ENCODE assay signal across 8 cellular contexts in genomic region chr9:113150670-113151591, GRCh38. TPM values are rescaled to one million over a fixed set of nuclear protein-coding genes. Genes with fewer than 3 reads are reported as not detected.
DNase-seq lines count a peak whose midpoint lies in the region; ATAC-seq and TF ChIP-seq lines count a peak whose summit lies in the region.

A gene with protein sequence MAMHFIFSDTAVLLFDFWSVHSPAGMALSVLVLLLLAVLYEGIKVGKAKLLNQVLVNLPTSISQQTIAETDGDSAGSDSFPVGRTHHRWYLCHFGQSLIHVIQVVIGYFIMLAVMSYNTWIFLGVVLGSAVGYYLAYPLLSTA (plus strand): TSS chr9:113151007. CDS start chr9:113151075, 68 bp downstream.

- no peak for TF ChIP-seq RAD21 in IMR-90 (IDR thresholded peaks at IDR 0.05; ENCODE audit: low read length)

- H2BK5ac ChIP-seq in IMR-90 (ENCODE audit: low read depth, low read length, poor library complexity, severe bottlenecking) = no peak within 1 kb of the TSS

- peaks cover 0 to 17% of the 10 kb centered on the region in 2 experiments; a peak in 2 of 4 replicates for H3K79me1 ChIP-seq in IMR-90 (ENCODE audit: low read depth in 1 of 2, low read length in 2 of 2)

- peak within 1 kb of the TSS in 3 of 6 donors; percentile 15 to 88 (median 70) for H3K27ac Mint-ChIP-seq in naive B cell
- H3K27ac Mint-ChIP-seq in stimulated activated effector memory CD8-positive, alpha-beta T cell treated with anti-CD3 and anti-CD28 coated beads, Interleukin-12 subunit alpha, Interleukin-12 subunit beta, amount 100 ng/mL, for 72 hours = peak within 1 kb of the TSS; percentile 84

- peak; percentile 59; the same call in 1 of the 2 replicates for TF ChIP-seq POLR2A in IMR-90 (IDR thresholded peaks at IDR 0.05; ENCODE audit: low read depth, low read length)

- peak within 1 kb of the TSS; percentile 96 for H2AFZ ChIP-seq in IMR-90 (replicated peaks; ENCODE audit: low read length, poor library complexity)
- peak within 1 kb of the TSS; percentile 99 for H2AFZ ChIP-seq in PC-9

- H3F3A ChIP-seq in PC-9 (ENCODE audit: insufficient read depth, low read depth) = peaks cover 9% of the 10 kb centered on the region

- BruUV-seq in IMR-90 (replicated peaks; lab: Mats Ljungman, UMichigan) (no TSS peak), PC-9 (replicated peaks; lab: Mats Ljungman, UMichigan) (no TSS peak)

- H3K4me2 ChIP-seq in IMR-90 (ENCODE audit: low read depth, low read length) (peak within 1 kb of the TSS; percentile 97), PC-9 (peak within 1 kb of the TSS; percentile 88)

- peak within 1 kb of the TSS; percentile 65 to 66; a peak in 2 of 4 replicates for H4K8ac ChIP-seq in IMR-90 (ENCODE audit: low read depth in 2 of 2, low read length in 2 of 2)

- WGBS in IMR-90 (ENCODE audit: extremely low coverage in 2 of 2, insufficient read length in 1 of 2), 2 experiments = 0% methylated on average over 43 of the region's 87 CpGs; no CpG with 5 or more reads in 1 of the 2 experiments

- H4K91ac ChIP-seq in IMR-90 (ENCODE audit: insufficient read depth, low read depth, low read length) = no peak within 1 kb of the TSS

- H3K27me3 Mint-ChIP-seq in naive B cell = peaks cover 2 to 13% (median 6%) of the 10 kb centered on the region in 3 donors

- POLR2A ChIA-PET in IMR-90 (lab: Charles Lee; ENCODE audit: unreplicated experiment) = interaction anchor here (0.6 kb wide), 2 partner anchors 70 to 488 kb away, joined by 5 to 8 read pairs; partner anchors contain the start of genes FKBP15 and SLC31A1
- POLR2A ChIA-PET in PC-9 (lab: Charles Lee; ENCODE audit: unreplicated experiment) = interaction anchor here (0.5 to 1.0 kb wide), 10 partner anchors 27 to 830 kb away, joined by 3 to 11 read pairs (median 5); partner anchors contain the start of genes CDC26, FKBP15, PRPF4 and SLC31A1

- peak within 1 kb of the TSS; percentile 51 for H2AK9ac ChIP-seq in IMR-90 (replicated peaks; ENCODE audit: low read depth, low read length, poor library complexity)

- peak within 1 kb of the TSS; percentile 65; the same call in 1 of the 2 replicates for H3K56ac ChIP-seq in IMR-90 (ENCODE audit: extremely low read depth, insufficient read depth, low read length)

- no peaks in the 10 kb centered on the region for H3K9me3 Mint-ChIP-seq in naive B cell
- H3K9me3 Mint-ChIP-seq in stimulated activated effector memory CD8-positive, alpha-beta T cell treated with anti-CD3 and anti-CD28 coated beads, Interleukin-12 subunit alpha, Interleukin-12 subunit beta, amount 100 ng/mL, for 72 hours = no peaks in the 10 kb centered on the region

- peak; percentile 44 for DNase-seq in DMS114 treated with DMSO at 0.1 percent for 48 hours (lab: John Stamatoyannopoulos, UW; ENCODE audit: unreplicated experiment)
- peak; percentile 72 for DNase-seq in IMR-90
- peak; percentile 72 to 93 for DNase-seq in PC-9
- DNase-seq in activated T-helper 1 cell treated with Interleukin-2 at 50 U/mL for 16 hours (ENCODE audit: low read depth) = peak; percentile 73
- DNase-seq in fibroblast of gingiva (ENCODE audit: low read depth) = peak; percentile 77
- DNase-seq in naive B cell = peak; percentile 78
- DNase-seq in stimulated activated effector memory CD8-positive, alpha-beta T cell treated with anti-CD3 and anti-CD28 coated beads, Interleukin-12 subunit alpha, Interleukin-12 subunit beta, amount 100 ng/mL, for 72 hours (ENCODE audit: low spot score in 2 of 2) = peak; percentile 84 to 91

- no peak within 1 kb of the TSS for H2BK20ac ChIP-seq in IMR-90 (ENCODE audit: low read depth, low read length)

- H3K27ac ChIP-seq in IMR-90 (ENCODE audit: insufficient read depth, low read length) (peak within 1 kb of the TSS; percentile 35; the same call in 1 of the 2 replicates), PC-9 (no peak within 1 kb of the TSS)

- no peak within 1 kb of the TSS; the same call in 1 of the 2 replicates for H4K5ac ChIP-seq in IMR-90 (ENCODE audit: low read depth, low read length)

- CTCF ChIA-PET in IMR-90 (lab: Yijun Ruan, JAX) (interaction anchor here (0.6 to 1.0 kb wide), 3 partner anchors 25 to 234 kb away, joined by 3 to 6 read pairs (median 3); no protein-coding TSS in a partner anchor), PC-9 (lab: Charles Lee) (interaction anchor here (0.6 to 0.8 kb wide), 3 partner anchors 13 to 146 kb away, joined by 3 to 4 read pairs (median 3); no protein-coding TSS in a partner anchor)

- H3K36me3 ChIP-seq in IMR-90 (ENCODE audit: control insufficient read depth, insufficient read depth, low read length) = no peaks in the 10 kb centered on the region
- no peaks in the 10 kb centered on the region for H3K36me3 ChIP-seq in PC-9 (ENCODE audit: low read depth)

- H3K9me3 ChIP-seq in IMR-90 (ENCODE audit: control insufficient read depth, insufficient read depth, low read length) (no peaks in the 10 kb centered on the region), PC-9 (ENCODE audit: insufficient read depth, low read depth) (no peaks in the 10 kb centered on the region)

- H3K14ac ChIP-seq in IMR-90 (replicated peaks; ENCODE audit: low read depth, low read length) = no peak within 1 kb of the TSS; the same call in 1 of the 2 replicates

- H3K4me3 ChIP-seq in IMR-90 (ENCODE audit: insufficient read depth, low read depth, low read length) (peak within 1 kb of the TSS; percentile 91), PC-9 (peak within 1 kb of the TSS; percentile 77)

- H2AK5ac ChIP-seq in IMR-90 (ENCODE audit: low read depth, low read length) = no peak within 1 kb of the TSS

- H3K4me1 Mint-ChIP-seq in naive B cell = peaks cover 4 to 24% (median 18%) of the 10 kb centered on the region in 3 donors
- H3K4me1 Mint-ChIP-seq in stimulated activated effector memory CD8-positive, alpha-beta T cell treated with anti-CD3 and anti-CD28 coated beads, Interleukin-12 subunit alpha, Interleukin-12 subunit beta, amount 100 ng/mL, for 72 hours = peaks cover 41% of the 10 kb centered on the region

- H3K9me2 ChIP-seq in PC-9 (ENCODE audit: insufficient read depth) = no peaks in the 10 kb centered on the region

- intact Hi-C loops in IMR-90 (cut with micrococcal nuclease) = no loop called here
- intact Hi-C loops in PC-9 (cut with micrococcal nuclease; ENCODE audit: unreplicated experiment) = loop anchor here (5.0 to 10.0 kb wide), 2 partner anchors 124 to 191 kb away; partner anchors contain the start of genes CDC26, PRPF4 and WDR31

- H3K9me1 ChIP-seq in IMR-90 (ENCODE audit: insufficient read depth, low read length) = peaks cover 2% of the 10 kb centered on the region; the same call in 1 of the 2 replicates

- in situ Hi-C loops in IMR-90 (cut with MboI; ENCODE audit: low sequenced_read_pairs) = no loop called here

- H2BK120ac ChIP-seq in IMR-90 (ENCODE audit: low read depth, low read length) = peak within 1 kb of the TSS; percentile 57; the same call in 1 of the 2 replicates

- H3K79me2 ChIP-seq in PC-9 (ENCODE audit: low read depth) = no peaks in the 10 kb centered on the region

- peak within 1 kb of the TSS; percentile 78 for H3K9ac ChIP-seq in IMR-90 (ENCODE audit: low read depth, low read length)

- peak within 1 kb of the TSS; percentile 91 for H3K23ac ChIP-seq in IMR-90 (ENCODE audit: low read depth, low read length)

- no peak within 1 kb of the TSS for H2BK15ac ChIP-seq in IMR-90 (ENCODE audit: low read depth, low read length)

- dilution Hi-C loops in IMR-90 (cut with HindIII; ENCODE audit: low sequenced_read_pairs, unreplicated experiment) = no loop called here

- H4K20me1 ChIP-seq in IMR-90 (ENCODE audit: insufficient read depth, low read length) = peaks cover 3% of the 10 kb centered on the region; the same call in 1 of the 2 replicates
- H4K20me1 ChIP-seq in PC-9 (ENCODE audit: insufficient read depth) = no peaks in the 10 kb centered on the region

- peak within 1 kb of the TSS; percentile 74 to 93 (median 84) for H3K4me3 Mint-ChIP-seq in naive B cell
- H3K4me3 Mint-ChIP-seq in stimulated activated effector memory CD8-positive, alpha-beta T cell treated with anti-CD3 and anti-CD28 coated beads, Interleukin-12 subunit alpha, Interleukin-12 subunit beta, amount 100 ng/mL, for 72 hours = peak within 1 kb of the TSS; percentile 71

- H3K36me3 Mint-ChIP-seq in naive B cell = no peaks in the 10 kb centered on the region
- no peaks in the 10 kb centered on the region for H3K36me3 Mint-ChIP-seq in stimulated activated effector memory CD8-positive, alpha-beta T cell treated with anti-CD3 and anti-CD28 coated beads, Interleukin-12 subunit alpha, Interleukin-12 subunit beta, amount 100 ng/mL, for 72 hours

- peaks cover 6% of the 10 kb centered on the region; the same call in 1 of the 2 replicates for H3K4me1 ChIP-seq in IMR-90 (ENCODE audit: control insufficient read depth, insufficient read depth, low read length)
- peaks cover 31% of the 10 kb centered on the region for H3K4me1 ChIP-seq in PC-9 (replicated peaks; ENCODE audit: insufficient read depth)

- ATAC-seq in GM21526 (IDR thresholded peaks at IDR 0.05; ENCODE audit: low FRiP score, unreplicated experiment) (peak; percentile 96), IMR-90 (ENCODE audit: low read depth) (peak; percentile 94), naive B cell (ENCODE audit: low read depth in 2 of 2) (peak; percentile 95 to 96)
- ATAC-seq in stimulated activated effector memory CD8-positive, alpha-beta T cell treated with anti-CD3 and anti-CD28 coated beads, Interleukin-12 subunit alpha, Interleukin-12 subunit beta, amount 100 ng/mL, for 72 hours = peak; percentile 96

- H3K27me3 ChIP-seq in IMR-90 (ENCODE audit: control insufficient read depth, insufficient read depth, low read length) (peaks cover 7% of the 10 kb centered on the region), PC-9 (ENCODE audit: insufficient read depth, low read depth) (no peaks in the 10 kb centered on the region)

- TF ChIP-seq CTCF in IMR-90 (conservative IDR thresholded peaks at IDR 0.05; ENCODE audit: low read depth, low read length) (peak; percentile 28), PC-9 (conservative IDR thresholded peaks at IDR 0.05) (no peak; the same call in 1 of the 2 replicates)

- peak within 1 kb of the TSS; percentile 60; the same call in 1 of the 2 replicates for H3K4ac ChIP-seq in IMR-90 (ENCODE audit: low read depth, low read length)

- H3K18ac ChIP-seq in IMR-90 (ENCODE audit: low read depth, low read length) = no peak within 1 kb of the TSS

TF ChIP-seq in IMR-90, 13 proteins besides CTCF, POLR2A, EP300 and RAD21 (continues in another document):
- TF ChIP-seq CHD1 (IDR thresholded peaks at IDR 0.05; ENCODE audit: low read depth, low read length) = no peak
- no peak for TF ChIP-seq SMC3 (IDR thresholded peaks at IDR 0.05; ENCODE audit: low read depth, low read length)
- TF ChIP-seq MAZ (IDR thresholded peaks at IDR 0.05; ENCODE audit: borderline replicate concordance, low read depth, low read length) = no peak
- TF ChIP-seq RFX5 (IDR thresholded peaks at IDR 0.05; ENCODE audit: low read depth, low read length) = no peak
- no peak for TF ChIP-seq BHLHE40 (IDR thresholded peaks at IDR 0.05; ENCODE audit: low read depth, low read length)

RNA-seq across cellular contexts. Expression of the gene that starts here (rescaled TPM):
- total RNA-seq in IMR-90 (2012; rRNA removed) = 5.8 and 7.2 TPM in 2 replicates
- 5.1 and 6.3 TPM in 2 replicates for polyA plus RNA-seq in IMR-90 (2012; rRNA removed)
- polyA plus RNA-seq in IMR-90 (2012; cell fraction: cytosol; rRNA removed) = 3.9 and 4.7 TPM in 2 replicates
- polyA plus RNA-seq in IMR-90 (2012; cell fraction: nucleus; rRNA removed; ENCODE audit: low replicate concordance) = 2.0 and 2.7 TPM in 2 replicates
- total RNA-seq in PC-9 (2021) = 15.1 and 16.5 TPM in 2 replicates
- 1 to 10 TPM in 5 of 6 donors, not detected in 1; 1.3 to 2.5 (median 1.8) TPM for polyA plus RNA-seq in naive B cell (ENCODE audit: low read depth in 6 of 6)
